8 cellular contexts compared by ENCODE assay signal in genomic region chr17:51164911-51165679, GRCh38. TPM values are rescaled to one million over a fixed set of nuclear protein-coding genes. Genes with fewer than 3 reads are reported as not detected.
DNase-seq lines count a peak whose midpoint lies in the region; ATAC-seq, FAIRE-seq and TF ChIP-seq lines count a peak whose summit lies in the region.

No MANE protein-coding gene starts in this region.

- no peaks in the 10 kb centered on the region for H3K27me3 ChIP-seq in small intestine (ENCODE audit: control insufficient read depth in 2 of 2, insufficient read depth in 2 of 2, low read length in 2 of 2)

- H3K9me3 Mint-ChIP-seq in activated naive CD4-positive, alpha-beta T cell treated with anti-CD3 and anti-CD28 coated beads, Interleukin-2, amount 50 U/mL, for 24 hours: no peaks in the 10 kb centered on the region

- H3K4me3 ChIP-seq in small intestine (ENCODE audit: low read depth in 1 of 2, low read length in 2 of 2): peak overlapping the region in 1 of 2 donors; percentile 85

- peaks cover 0 to 3% of the 10 kb centered on the region in 2 donors for H3K36me3 ChIP-seq in small intestine (ENCODE audit: control insufficient read depth in 2 of 2, insufficient read depth in 2 of 2, low read length in 2 of 2)

- peak overlapping the region; percentile 100 for H3K27ac Mint-ChIP-seq in activated naive CD4-positive, alpha-beta T cell treated with anti-CD3 and anti-CD28 coated beads, Interleukin-2, amount 50 U/mL, for 24 hours

- no peaks in the 10 kb centered on the region for H3K4me1 ChIP-seq in small intestine (ENCODE audit: control insufficient read depth in 2 of 2, insufficient read depth in 1 of 2, low read depth in 1 of 2, low read length in 1 of 2)

- no peak for DNase-seq in activated naive CD4-positive, alpha-beta T cell treated with anti-CD3 and anti-CD28 coated beads, Interleukin-2, amount 50 U/mL, for 16 hours
- peak; percentile 39 for DNase-seq in left ventricle myocardium superior
- DNase-seq in small intestine: no peak
- no peak for DNase-seq in NCI-H2029 treated with DMSO at 0.1 percent for 48 hours (lab: John Stamatoyannopoulos, UW)
- no peak for DNase-seq in dedifferentiated amniotic fluid mesenchymal stem cell (ENCODE audit: extremely low spot score)

- H3K4me1 Mint-ChIP-seq in activated naive CD4-positive, alpha-beta T cell treated with anti-CD3 and anti-CD28 coated beads, Interleukin-2, amount 50 U/mL, for 24 hours: peaks cover 35% of the 10 kb centered on the region

- H3K36me3 Mint-ChIP-seq in activated naive CD4-positive, alpha-beta T cell treated with anti-CD3 and anti-CD28 coated beads, Interleukin-2, amount 50 U/mL, for 24 hours: peaks cover 24% of the 10 kb centered on the region

- ATAC-seq in left ventricle myocardium superior: no peak
- ATAC-seq in GM21737 (IDR thresholded peaks at IDR 0.05; ENCODE audit: unreplicated experiment): no peak

- FAIRE-seq in small intestine (lab: Jason Lieb, UNC): no peak

- H3K27me3 Mint-ChIP-seq in activated naive CD4-positive, alpha-beta T cell treated with anti-CD3 and anti-CD28 coated beads, Interleukin-2, amount 50 U/mL, for 24 hours: no peaks in the 10 kb centered on the region

- H3K27ac ChIP-seq in VCaP (peak overlapping the region; percentile 97), small intestine (ENCODE audit: low read depth in 1 of 2, low read length in 1 of 2) (peak overlapping the region; percentile 79 to 96)

- H3K4me3 Mint-ChIP-seq in activated naive CD4-positive, alpha-beta T cell treated with anti-CD3 and anti-CD28 coated beads, Interleukin-2, amount 50 U/mL, for 24 hours: peak overlapping the region; percentile 90

- H3K9me3 ChIP-seq in small intestine (ENCODE audit: control insufficient read depth, low read depth): no peaks in the 10 kb centered on the region

- TF ChIP-seq CTCF in VCaP (conservative IDR thresholded peaks at IDR 0.05): no peak

- intact Hi-C loops in left ventricle myocardium superior (cut with micrococcal nuclease): no loop called here

- WGBS in small intestine, 3 donors: 62 to 68% (median 66%) methylated on average over 16 of the region's 16 CpGs

RNA-seq across cellular contexts. Expression of gene NME2, which starts 1.1 kb away (rescaled TPM):
- 248 TPM for total RNA-seq in left ventricle myocardium superior
- 100 to 1,000 TPM; 403 to 992 (median 532) TPM for polyA plus RNA-seq in small intestine

RNA-seq across cellular contexts. Expression of gene NME1, which starts 11.7 kb away (rescaled TPM):
- total RNA-seq in left ventricle myocardium superior: 20.3 TPM
- polyA plus RNA-seq in small intestine: 100 to 1,000 TPM in 1 of 3 donors, 10 to 100 TPM in 2; 18.6 to 175 (median 41.9) TPM

RNA-seq across cellular contexts. Expression of gene SPAG9, which starts 44.4 kb away (rescaled TPM):
- 42.8 TPM for total RNA-seq in left ventricle myocardium superior
- 10 to 100 TPM; 14.1 to 21.3 (median 15.7) TPM for polyA plus RNA-seq in small intestine
